Comparison of ENCODE assay signal across 8 cellular contexts in genomic region chr1:235888119-235888643, GRCh38. TPM values are rescaled to one million over a fixed set of nuclear protein-coding genes. Genes with fewer than 3 reads are reported as not detected.
DNase-seq lines count a peak whose midpoint lies in the region; ATAC-seq and TF ChIP-seq lines count a peak whose summit lies in the region.

No MANE protein-coding gene starts in this region.

- H3K27ac Mint-ChIP-seq in WTC11, result no peak overlapping the region

- CTCF ChIA-PET in WTC11 (lab: Charles Lee), result interaction anchor here (1.3 kb wide), 1 partner anchor 84 kb away, joined by 3 read pairs; no protein-coding TSS in a partner anchor

- POLR2A ChIA-PET in WTC11 (lab: Charles Lee), result interaction anchor here (0.6 kb wide), 1 partner anchor 17 kb away, joined by 3 read pairs; no protein-coding TSS in a partner anchor

- H3K27me3 Mint-ChIP-seq in WTC11 (ENCODE audit: low read depth), result no peaks in the 10 kb centered on the region

- DNase-seq in GM19240 (ENCODE audit: insufficient read length, low spot score) (peak; percentile 72), activated T-cell treated with anti-CD3 and anti-CD28 coated beads for 1 hour (ENCODE audit: low read depth) (peak; percentile 17), erythroblast (lab: John Stamatoyannopoulos, UW) (no peak), NCI-H524 (lab: John Stamatoyannopoulos, UW) (no peak), WTC11 (ENCODE audit: low spot score) (no peak), inferior parietal cortex (ENCODE audit: extremely low spot score) (no peak)
- peak; percentile 80 for DNase-seq in stimulated activated CD4-positive, alpha-beta T cell treated with anti-CD3 and anti-CD28 coated beads, Interleukin-4, amount 100 ng/mL, for 24 hours

- no peaks in the 10 kb centered on the region for H3K36me3 Mint-ChIP-seq in WTC11

- no peaks in the 10 kb centered on the region for H3K9me3 Mint-ChIP-seq in WTC11

- TF ChIP-seq CTCF in WTC11 (IDR thresholded peaks at IDR 0.05), result no peak

- TF ChIP-seq POLR2A in erythroblast (IDR thresholded peaks at IDR 0.05; ENCODE audit: low read length), result no peak

- ATAC-seq in HG03095 (IDR thresholded peaks at IDR 0.05; ENCODE audit: unreplicated experiment) (peak; percentile 87), WTC11 (no peak)

- H3K4me1 Mint-ChIP-seq in WTC11, result no peaks in the 10 kb centered on the region

- H3K4me3 Mint-ChIP-seq in WTC11, result no peak overlapping the region

TF ChIP-seq in WTC11, 78 proteins besides CTCF, POLR2A, EP300 and RAD21 (continues in another document):
- no peak for TF ChIP-seq FOXP1 (CRISPR knock-in tag; IDR thresholded peaks at IDR 0.05; ENCODE audit: borderline replicate concordance)
- no peak for TF ChIP-seq FOXP4 (CRISPR knock-in tag; IDR thresholded peaks at IDR 0.05)
- TF ChIP-seq, protein P1, sequence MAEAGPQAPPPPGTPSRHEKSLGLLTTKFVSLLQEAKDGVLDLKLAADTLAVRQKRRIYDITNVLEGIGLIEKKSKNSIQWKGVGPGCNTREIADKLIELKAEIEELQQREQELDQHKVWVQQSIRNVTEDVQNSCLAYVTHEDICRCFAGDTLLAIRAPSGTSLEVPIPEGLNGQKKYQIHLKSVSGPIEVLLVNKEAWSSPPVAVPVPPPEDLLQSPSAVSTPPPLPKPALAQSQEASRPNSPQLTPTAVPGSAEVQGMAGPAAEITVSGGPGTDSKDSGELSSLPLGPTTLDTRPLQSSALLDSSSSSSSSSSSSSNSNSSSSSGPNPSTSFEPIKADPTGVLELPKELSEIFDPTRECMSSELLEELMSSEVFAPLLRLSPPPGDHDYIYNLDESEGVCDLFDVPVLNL (CRISPR knock-in tag; IDR thresholded peaks at IDR 0.05; ENCODE audit: borderline replicate concordance, low read depth), result no peak
- TF ChIP-seq ZNF121 (CRISPR knock-in tag; IDR thresholded peaks at IDR 0.05), result no peak
- no peak for TF ChIP-seq E2F5 (CRISPR knock-in tag; IDR thresholded peaks at IDR 0.05)
- no peak for TF ChIP-seq ESRRA (CRISPR knock-in tag; IDR thresholded peaks at IDR 0.05; ENCODE audit: borderline replicate concordance)
- TF ChIP-seq TEAD4 (CRISPR knock-in tag; IDR thresholded peaks at IDR 0.05), result no peak
- no peak for TF ChIP-seq NFATC4 (CRISPR knock-in tag; IDR thresholded peaks at IDR 0.05)
- no peak for TF ChIP-seq ZBTB21 (CRISPR knock-in tag; IDR thresholded peaks at IDR 0.05; ENCODE audit: borderline replicate concordance)
- TF ChIP-seq SOX15 (CRISPR knock-in tag; IDR thresholded peaks at IDR 0.05), result no peak
- no peak for TF ChIP-seq ZNF532 (CRISPR knock-in tag; IDR thresholded peaks at IDR 0.05; ENCODE audit: borderline replicate concordance)
- TF ChIP-seq, protein P2, sequence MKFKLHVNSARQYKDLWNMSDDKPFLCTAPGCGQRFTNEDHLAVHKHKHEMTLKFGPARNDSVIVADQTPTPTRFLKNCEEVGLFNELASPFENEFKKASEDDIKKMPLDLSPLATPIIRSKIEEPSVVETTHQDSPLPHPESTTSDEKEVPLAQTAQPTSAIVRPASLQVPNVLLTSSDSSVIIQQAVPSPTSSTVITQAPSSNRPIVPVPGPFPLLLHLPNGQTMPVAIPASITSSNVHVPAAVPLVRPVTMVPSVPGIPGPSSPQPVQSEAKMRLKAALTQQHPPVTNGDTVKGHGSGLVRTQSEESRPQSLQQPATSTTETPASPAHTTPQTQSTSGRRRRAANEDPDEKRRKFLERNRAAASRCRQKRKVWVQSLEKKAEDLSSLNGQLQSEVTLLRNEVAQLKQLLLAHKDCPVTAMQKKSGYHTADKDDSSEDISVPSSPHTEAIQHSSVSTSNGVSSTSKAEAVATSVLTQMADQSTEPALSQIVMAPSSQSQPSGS (CRISPR knock-in tag; IDR thresholded peaks at IDR 0.05; ENCODE audit: borderline replicate concordance, low read depth), result no peak
- TF ChIP-seq ZNF396 (CRISPR knock-in tag; IDR thresholded peaks at IDR 0.05; ENCODE audit: borderline replicate concordance), result no peak
- no peak for TF ChIP-seq ELF4 (CRISPR knock-in tag; IDR thresholded peaks at IDR 0.05; ENCODE audit: low read depth)
- TF ChIP-seq HMGXB4 (CRISPR knock-in tag; IDR thresholded peaks at IDR 0.05), result no peak
- no peak for TF ChIP-seq ATF1 (CRISPR knock-in tag; IDR thresholded peaks at IDR 0.05)
- no peak for TF ChIP-seq TCF7 (CRISPR knock-in tag; IDR thresholded peaks at IDR 0.05; ENCODE audit: low read depth)

RNA-seq across cellular contexts. Expression of gene LYST, which starts 21.5 kb away (rescaled TPM):
- 0.46 to 0.99 TPM (median 0.59 TPM) in 3 replicates for total RNA-seq in WTC11 (2021)

Comparison
In these comparisons a context has a peak if more than half of its experiments do, and no peak if none do; other contexts are left out.
1. DNase-seq: peak in GM19240 (single experiment), activated T-cell treated with anti-CD3 and anti-CD28 coated beads for 1 hour (single experiment) and stimulated activated CD4-positive, alpha-beta T cell treated with anti-CD3 and anti-CD28 coated beads, Interleukin-4, amount 100 ng/mL, for 24 hours (single experiment); none in erythroblast (0 of 2), NCI-H524 (0 of 2), WTC11 (single experiment) and inferior parietal cortex (single experiment).